Comparison of ENCODE assay signal across 1 cellular context in the genomic region with DNA sequence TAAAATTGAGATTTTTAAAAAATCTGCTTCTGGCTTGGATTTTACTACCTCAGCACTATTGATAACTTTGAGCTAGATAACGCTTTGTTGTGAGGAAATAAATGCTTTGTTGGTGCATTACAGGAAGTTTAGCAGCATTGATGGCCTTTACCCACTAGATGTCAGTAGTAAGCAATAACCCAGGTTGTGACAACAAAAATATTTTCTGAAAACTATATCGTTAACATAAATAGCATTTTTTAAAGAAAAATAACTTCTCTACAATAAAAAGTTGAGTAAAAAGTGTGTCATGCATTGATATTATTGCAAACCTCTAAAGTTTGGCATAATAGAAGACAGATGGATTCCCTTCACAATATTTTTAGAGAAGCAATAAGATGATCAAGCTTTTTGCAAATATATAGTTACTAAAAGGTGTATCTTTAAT.
A peak's percentile ranks its signal among the peaks of the same experiment; 100 is the strongest.
TF ChIP-seq lines count a peak whose summit lies in the region.

No MANE protein-coding gene starts in this region.

TF ChIP-seq in K562, 482 proteins besides CTCF, POLR2A, EP300 and RAD21 (continued from another document):
- TF ChIP-seq ZNF316 (IDR thresholded peaks at IDR 0.05): peak; percentile 69
- no peak for TF ChIP-seq DMBX1 (CRISPR knock-in tag; IDR thresholded peaks at IDR 0.05; ENCODE audit: borderline replicate concordance)
- no peak for TF ChIP-seq EWSR1 (IDR thresholded peaks at IDR 0.05; ENCODE audit: borderline replicate concordance, low read depth, partially characterized antibody)
- TF ChIP-seq ZNF140 (CRISPR knock-in tag; IDR thresholded peaks at IDR 0.05): no peak
- 0 out of 2 replicates have a peak, but pooled peaks have one; percentile 12 for TF ChIP-seq SMC3 (conservative IDR thresholded peaks at IDR 0.05; ENCODE audit: insufficient read depth, low read depth, low read length)
- no peak for TF ChIP-seq ZNF23 (CRISPR knock-in tag; IDR thresholded peaks at IDR 0.05)
- TF ChIP-seq FOXK1 (CRISPR knock-in tag; IDR thresholded peaks at IDR 0.05; ENCODE audit: borderline replicate concordance): no peak
- no peak for TF ChIP-seq SRSF1 (IDR thresholded peaks at IDR 0.05; ENCODE audit: low read depth, low read length)
- TF ChIP-seq, protein P1, sequence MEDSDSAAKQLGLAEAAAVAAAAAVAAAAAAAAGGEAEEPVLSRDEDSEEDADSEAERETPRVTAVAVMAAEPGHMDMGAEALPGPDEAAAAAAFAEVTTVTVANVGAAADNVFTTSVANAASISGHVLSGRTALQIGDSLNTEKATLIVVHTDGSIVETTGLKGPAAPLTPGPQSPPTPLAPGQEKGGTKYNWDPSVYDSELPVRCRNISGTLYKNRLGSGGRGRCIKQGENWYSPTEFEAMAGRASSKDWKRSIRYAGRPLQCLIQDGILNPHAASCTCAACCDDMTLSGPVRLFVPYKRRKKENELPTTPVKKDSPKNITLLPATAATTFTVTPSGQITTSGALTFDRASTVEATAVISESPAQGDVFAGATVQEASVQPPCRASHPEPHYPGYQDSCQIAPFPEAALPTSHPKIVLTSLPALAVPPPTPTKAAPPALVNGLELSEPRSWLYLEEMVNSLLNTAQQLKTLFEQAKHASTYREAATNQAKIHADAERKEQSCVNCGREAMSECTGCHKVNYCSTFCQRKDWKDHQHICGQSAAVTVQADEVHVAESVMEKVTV (CRISPR knock-in tag; IDR thresholded peaks at IDR 0.05): 0 out of 2 replicates have a peak, but pooled peaks have one; percentile 7
- TF ChIP-seq, protein P2, sequence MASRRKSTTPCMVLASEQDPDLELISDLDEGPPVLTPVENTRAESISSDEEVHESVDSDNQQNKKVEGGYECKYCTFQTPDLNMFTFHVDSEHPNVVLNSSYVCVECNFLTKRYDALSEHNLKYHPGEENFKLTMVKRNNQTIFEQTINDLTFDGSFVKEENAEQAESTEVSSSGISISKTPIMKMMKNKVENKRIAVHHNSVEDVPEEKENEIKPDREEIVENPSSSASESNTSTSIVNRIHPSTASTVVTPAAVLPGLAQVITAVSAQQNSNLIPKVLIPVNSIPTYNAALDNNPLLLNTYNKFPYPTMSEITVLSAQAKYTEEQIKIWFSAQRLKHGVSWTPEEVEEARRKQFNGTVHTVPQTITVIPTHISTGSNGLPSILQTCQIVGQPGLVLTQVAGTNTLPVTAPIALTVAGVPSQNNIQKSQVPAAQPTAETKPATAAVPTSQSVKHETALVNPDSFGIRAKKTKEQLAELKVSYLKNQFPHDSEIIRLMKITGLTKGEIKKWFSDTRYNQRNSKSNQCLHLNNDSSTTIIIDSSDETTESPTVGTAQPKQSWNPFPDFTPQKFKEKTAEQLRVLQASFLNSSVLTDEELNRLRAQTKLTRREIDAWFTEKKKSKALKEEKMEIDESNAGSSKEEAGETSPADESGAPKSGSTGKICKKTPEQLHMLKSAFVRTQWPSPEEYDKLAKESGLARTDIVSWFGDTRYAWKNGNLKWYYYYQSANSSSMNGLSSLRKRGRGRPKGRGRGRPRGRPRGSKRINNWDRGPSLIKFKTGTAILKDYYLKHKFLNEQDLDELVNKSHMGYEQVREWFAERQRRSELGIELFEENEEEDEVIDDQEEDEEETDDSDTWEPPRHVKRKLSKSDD (conservative IDR thresholded peaks at IDR 0.05; ENCODE audit: low read length): no peak
- peak; percentile 38; the same call in 1 of the 2 replicates for TF ChIP-seq MAFK (IDR thresholded peaks at IDR 0.05; ENCODE audit: low read length)
- TF ChIP-seq PTRF (tag; IDR thresholded peaks at IDR 0.05): no peak
- TF ChIP-seq SNRNP70 (optimal IDR thresholded peaks at IDR 0.05; ENCODE audit: low read depth, low read length): no peak
- TF ChIP-seq C11orf30 (IDR thresholded peaks at IDR 0.05; ENCODE audit: low read depth): peak; percentile 54
- TF ChIP-seq ZNF778 (CRISPR knock-in tag; IDR thresholded peaks at IDR 0.05): no peak
